ENCODE assay signal across 21 cellular contexts in the genomic region with DNA sequence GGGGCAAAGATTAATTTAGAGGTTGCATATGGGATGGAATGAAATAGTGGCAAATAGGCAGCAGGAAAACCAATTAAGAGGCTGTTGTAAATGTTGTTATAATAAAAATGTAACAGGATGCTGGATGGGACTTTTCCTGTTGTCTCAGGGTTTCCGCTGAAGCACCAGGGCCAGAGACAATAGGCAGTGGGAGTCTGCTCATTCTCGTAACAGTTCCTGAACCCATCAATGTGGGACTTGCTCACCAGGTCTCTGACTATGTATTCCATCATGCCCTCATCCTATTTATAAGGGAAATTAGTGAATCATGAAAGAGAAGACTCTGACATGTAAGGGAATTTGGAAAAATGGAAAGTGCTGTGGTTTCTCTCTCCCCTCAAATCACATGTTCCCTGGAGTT. TPM values are rescaled to one million over a fixed set of nuclear protein-coding genes. Genes with fewer than 3 reads are reported as not detected.
A peak's percentile ranks its signal among the peaks of the same experiment; 100 is the strongest.
DNase-seq lines count a peak whose midpoint lies in the region; ATAC-seq, FAIRE-seq and TF ChIP-seq lines count a peak whose summit lies in the region.
"Had no signal": no experiment of that assay in that cellular context is flagged by ENCODE, and none has a peak within 500 bp of the region (broad histone marks: within the 10 kb centered on the region; RNA-seq: fewer than 3 reads in every experiment).

No MANE protein-coding gene starts in this region.

- peak; percentile 7 for FAIRE-seq in bronchial epithelial cell (lab: Jason Lieb, UNC)
- FAIRE-seq: GM19239 had no signal

- DNase-seq in HT1080 (ENCODE audit: low read depth) = peak; percentile 19
- DNase-seq in bronchial epithelial cell (ENCODE audit: low read depth) = no peak
- DNase-seq in lung microvascular endothelial cell (ENCODE audit: low read depth in 2 of 2) = peak; percentile 70 to 97
- DNase-seq in thoracic aorta (ENCODE audit: low spot score) = no peak
- DNase-seq in DMS153 (lab: John Stamatoyannopoulos, UW) = no peak
- no peak for DNase-seq in NCI-H2107 treated with DMSO at 0.1 percent for 48 hours (lab: John Stamatoyannopoulos, UW; ENCODE audit: unreplicated experiment)
- DNase-seq in NCI-H128 (lab: John Stamatoyannopoulos, UW; ENCODE audit: unreplicated experiment) = no peak
- DNase-seq: BE2C; Calu3; CD4-positive, alpha-beta T cell; H9; IMR-90; Karpas-422; NCI-H1105; NCI-H1694 treated with DMSO at 0.1 percent for 48 hours; NK-92 treated with Interleukin-12 subunit alpha and Interleukin-12 subunit beta, amount 100 ng/mL, for 24 hours; OCI-M1; SJCRH30 had no signal

- TF ChIP-seq CTCF in bronchial epithelial cell (IDR thresholded peaks at IDR 0.05; ENCODE audit: insufficient read depth, low read length, severe bottlenecking) = no peak
- TF ChIP-seq CTCF in thoracic aorta (IDR thresholded peaks at IDR 0.05) = no peak

- H3K4me3 ChIP-seq in bronchial epithelial cell (ENCODE audit: low read depth, low read length) = no peak overlapping the region
- H3K4me3 ChIP-seq in thoracic aorta = no peak overlapping the region
- H3K4me3 ChIP-seq: SJCRH30 had no signal

- H3K27me3 ChIP-seq in bronchial epithelial cell (ENCODE audit: control insufficient read depth, insufficient read depth, low read length) (no peaks in the 10 kb centered on the region), thoracic aorta (replicated peaks; ENCODE audit: insufficient read depth) (no peaks in the 10 kb centered on the region)
- H3K27me3 ChIP-seq: BE2C, SJCRH30 had no signal

- peak overlapping the region; percentile 86 to 94 for H3K27ac ChIP-seq in thoracic aorta
- H3K27ac ChIP-seq: RWPE1, SJCRH30 had no signal

- H3K4me1 ChIP-seq in thoracic aorta (ENCODE audit: control insufficient read depth in 1 of 2, low read depth in 2 of 2) = peaks cover 29 to 64% of the 10 kb centered on the region in 2 donors
- H3K4me1 ChIP-seq: SJCRH30 had no signal

- H3K36me3 ChIP-seq in bronchial epithelial cell (ENCODE audit: control insufficient read depth, insufficient read depth, low read length) (no peaks in the 10 kb centered on the region), thoracic aorta (no peaks in the 10 kb centered on the region)
- H3K36me3 ChIP-seq: BE2C, SJCRH30 had no signal

- ATAC-seq in thoracic aorta (ENCODE audit: insufficient number of reproducible peaks, low FRiP score, low read depth) (no peak), GM19455 (IDR thresholded peaks at IDR 0.05; ENCODE audit: unreplicated experiment) (no peak)

- H3K9me3 ChIP-seq in thoracic aorta = no peaks in the 10 kb centered on the region
- H3K9me3 ChIP-seq: BE2C, SJCRH30 had no signal

RNA-seq across cellular contexts. Expression of gene SSBP2, which starts 23.5 kb away (rescaled TPM):
- 8.6 and 11.2 TPM in 2 replicates for total RNA-seq in HT1080 (2014; rRNA removed; shearing (Covaris generic))
- 8.8 and 9.0 TPM in 2 replicates for polyA plus RNA-seq in HT1080 (2015; cell fraction: cytosol; rRNA removed)
- 9.5 and 9.8 TPM in 2 replicates for polyA plus RNA-seq in HT1080 (2015; cell fraction: nucleus; rRNA removed)
- 7.9 and 13.4 TPM in 2 replicates for total RNA-seq in bronchial epithelial cell
- 5.7 and 11.9 TPM in 2 replicates for total RNA-seq in lung microvascular endothelial cell
- 10 to 100 TPM; 23.7 to 75.0 TPM for total RNA-seq in thoracic aorta

Comparison
In these comparisons a context has a peak if more than half of its experiments do, and no peak if none do; other contexts are left out.
1. DNase-seq: peak in HT1080 (single experiment) and lung microvascular endothelial cell (2 of 2); none in bronchial epithelial cell (single experiment), thoracic aorta (single experiment), DMS153 (single experiment), NCI-H2107 treated with DMSO at 0.1 percent for 48 hours (single experiment) and NCI-H128 (single experiment).